19 cellular contexts compared by ENCODE assay signal in genomic region chr9:110538169-110538568, GRCh38. TPM values are rescaled to one million over a fixed set of nuclear protein-coding genes. Genes with fewer than 3 reads are reported as not detected.
DNase-seq lines count a peak whose midpoint lies in the region; ATAC-seq, FAIRE-seq and TF ChIP-seq lines count a peak whose summit lies in the region.
"Had no signal": no experiment of that assay in that cellular context is flagged by ENCODE, and none has a peak within 500 bp of the region (broad histone marks: within the 10 kb centered on the region; RNA-seq: fewer than 3 reads in every experiment).

No MANE protein-coding gene starts in this region.

- TF ChIP-seq CTCF in spleen (IDR thresholded peaks at IDR 0.05 in 8 of 11, conservative IDR thresholded peaks at IDR 0.05 in 3 of 11) = no peak

- no peak for TF ChIP-seq POLR2A in spleen (IDR thresholded peaks at IDR 0.05)

- no peak overlapping the region for H3K4me3 ChIP-seq in subcutaneous abdominal adipose tissue (ENCODE audit: low read depth in 1 of 5, low read length in 5 of 5)
- no peak overlapping the region for H3K4me3 ChIP-seq in spleen
- H3K4me3 ChIP-seq: skin epidermis, upper lobe of left lung had no signal

- H3K4me1 ChIP-seq in subcutaneous abdominal adipose tissue (ENCODE audit: control insufficient read depth in 5 of 5, insufficient read depth in 5 of 5, low read length in 5 of 5) (peaks cover 3 to 38% (median 19%) of the 10 kb centered on the region in 5 donors), spleen (no peaks in the 10 kb centered on the region)
- H3K4me1 ChIP-seq: upper lobe of left lung had no signal

- H3K27ac ChIP-seq in subcutaneous abdominal adipose tissue (ENCODE audit: low read depth, low read length) = peak overlapping the region; percentile 39
- peak overlapping the region in 2 of 8 donors; percentile 11 to 17 for H3K27ac ChIP-seq in spleen
- H3K27ac ChIP-seq: HL-60, KMS-11, upper lobe of left lung had no signal

- no peak overlapping the region for H3K4me3 Mint-ChIP-seq in activated T-cell treated with anti-CD3 and anti-CD28 coated beads, Interleukin-2, amount 50 U/mL, for 72 hours
- H3K4me3 Mint-ChIP-seq: activated CD8-positive, alpha-beta T cell treated with anti-CD3 and anti-CD28 coated beads, Interleukin-2, amount 10 ng/mL, durations not matched to agents 7 days and 5 days; activated naive CD8-positive, alpha-beta T cell treated with anti-CD3 and anti-CD28 coated beads, Interleukin-2, amount 50 U/mL, for 24 hours; CD4-positive, alpha-beta memory T cell; stimulated activated naive B cell treated with anti-CD40 and anti-IgM and Interleukin-4, amounts not matched to agents 10 μg/mL and 1 μg/mL and 100 μg/mL, for 72 hours; WTC11 had no signal

- no peaks in the 10 kb centered on the region for H3K4me1 Mint-ChIP-seq in activated T-cell treated with anti-CD3 and anti-CD28 coated beads, Interleukin-2, amount 50 U/mL, for 72 hours (ENCODE audit: low read depth)
- H3K4me1 Mint-ChIP-seq: activated naive CD8-positive, alpha-beta T cell treated with anti-CD3 and anti-CD28 coated beads, Interleukin-2, amount 50 U/mL, for 24 hours; CD4-positive, alpha-beta memory T cell; stimulated activated naive B cell treated with anti-CD40 and anti-IgM and Interleukin-4, amounts not matched to agents 10 μg/mL and 1 μg/mL and 100 μg/mL, for 72 hours; WTC11 had no signal

- no peaks in the 10 kb centered on the region for H3K27me3 Mint-ChIP-seq in activated T-cell treated with anti-CD3 and anti-CD28 coated beads, Interleukin-2, amount 50 U/mL, for 72 hours (ENCODE audit: low read depth)

- intact Hi-C loops in spleen (cut with DNase I; ENCODE audit: low total_unique reads) = no loop called here

- no peaks in the 10 kb centered on the region for H3K36me3 Mint-ChIP-seq in activated T-cell treated with anti-CD3 and anti-CD28 coated beads, Interleukin-2, amount 50 U/mL, for 72 hours (ENCODE audit: insufficient read depth in 2 of 2)
- H3K36me3 Mint-ChIP-seq: CD4-positive, alpha-beta memory T cell; stimulated activated naive B cell treated with anti-CD40 and anti-IgM and Interleukin-4, amounts not matched to agents 10 μg/mL and 1 μg/mL and 100 μg/mL, for 72 hours had no signal

- no peak for ATAC-seq in activated T-cell treated with anti-CD3 and anti-CD28 coated beads, Interleukin-2, amount 50 U/mL, for 72 hours (replicated peaks in 1 of 2)
- ATAC-seq: activated CD8-positive, alpha-beta T cell treated with anti-CD3 and anti-CD28 coated beads, Interleukin-2, amount 10 ng/mL, durations not matched to agents 7 days and 5 days; activated naive CD8-positive, alpha-beta T cell treated with anti-CD3 and anti-CD28 coated beads, Interleukin-2, amount 50 U/mL, for 24 hours; stimulated activated naive B cell treated with anti-CD40 and anti-IgM and Interleukin-4, amounts not matched to agents 10 μg/mL and 1 μg/mL and 100 μg/mL, for 72 hours; WTC11 had no signal

- peak; percentile 35 for DNase-seq in GM04504 (ENCODE audit: low read depth)
- peak; percentile 40 for DNase-seq in amniotic epithelial cell (ENCODE audit: low read depth)
- DNase-seq in fibroblast of the conjunctiva (ENCODE audit: low read depth) = peak; percentile 41
- no peak for DNase-seq in activated T-cell treated with anti-CD3 and anti-CD28 coated beads, Interleukin-2, amount 50 U/mL, for 72 hours
- DNase-seq in spleen = no peak
- DNase-seq in NCI-H1436 (lab: John Stamatoyannopoulos, UW) = no peak
- DNase-seq in HTR-8/SVneo (ENCODE audit: insufficient read length, low spot score) = no peak
- DNase-seq: activated CD8-positive, alpha-beta T cell treated with anti-CD3 and anti-CD28 coated beads, Interleukin-2, amount 10 ng/mL, durations not matched to agents 7 days and 5 days; activated naive CD8-positive, alpha-beta T cell treated with anti-CD3 and anti-CD28 coated beads, Interleukin-2, amount 50 U/mL, for 24 hours; CD4-positive, alpha-beta memory T cell; kidney; stimulated activated naive B cell treated with anti-CD40 and anti-IgM and Interleukin-4, amounts not matched to agents 10 μg/mL and 1 μg/mL and 100 μg/mL, for 72 hours; upper lobe of left lung had no signal

- no peaks in the 10 kb centered on the region for H3K27me3 ChIP-seq in subcutaneous abdominal adipose tissue (ENCODE audit: control insufficient read depth in 5 of 5, insufficient read depth in 4 of 5, low read length in 5 of 5)
- H3K27me3 ChIP-seq in spleen (replicated peaks in 1 of 7) = no peaks in the 10 kb centered on the region
- H3K27me3 ChIP-seq: upper lobe of left lung had no signal

- no peak overlapping the region for H3K27ac Mint-ChIP-seq in activated T-cell treated with anti-CD3 and anti-CD28 coated beads, Interleukin-2, amount 50 U/mL, for 72 hours
- H3K27ac Mint-ChIP-seq: activated CD8-positive, alpha-beta T cell treated with anti-CD3 and anti-CD28 coated beads, Interleukin-2, amount 10 ng/mL, durations not matched to agents 7 days and 5 days; activated naive CD8-positive, alpha-beta T cell treated with anti-CD3 and anti-CD28 coated beads, Interleukin-2, amount 50 U/mL, for 24 hours; CD4-positive, alpha-beta memory T cell; stimulated activated naive B cell treated with anti-CD40 and anti-IgM and Interleukin-4, amounts not matched to agents 10 μg/mL and 1 μg/mL and 100 μg/mL, for 72 hours; WTC11 had no signal

- H3K36me3 ChIP-seq in subcutaneous abdominal adipose tissue (ENCODE audit: control insufficient read depth in 5 of 5, insufficient read depth in 5 of 5, low read length in 5 of 5) (peaks cover 0 to 4% (median 0%) of the 10 kb centered on the region in 5 donors), spleen (no peaks in the 10 kb centered on the region)
- H3K36me3 ChIP-seq: upper lobe of left lung had no signal

- WGBS in spleen, 5 donors = 38 to 58% (median 41%) methylated on average over 2 of the region's 2 CpGs

- H3K9ac ChIP-seq in subcutaneous abdominal adipose tissue (ENCODE audit: low read length in 5 of 5) = peak overlapping the region in 1 of 5 donors; percentile 49
- H3K9ac ChIP-seq: KMS-11 had no signal

- peaks cover 0 to 4% of the 10 kb centered on the region in 2 donors for H3K9me3 Mint-ChIP-seq in activated T-cell treated with anti-CD3 and anti-CD28 coated beads, Interleukin-2, amount 50 U/mL, for 72 hours

- FAIRE-seq in HTR-8/SVneo (lab: Jason Lieb, UNC) = no peak

- H3K9me3 ChIP-seq in subcutaneous abdominal adipose tissue (ENCODE audit: control insufficient read depth in 5 of 5, low read length in 5 of 5) (peaks cover 0 to 2% (median 0%) of the 10 kb centered on the region in 5 donors), spleen (peaks cover 0 to 9% (median 0%) of the 10 kb centered on the region in 8 donors)
- H3K9me3 ChIP-seq: upper lobe of left lung had no signal

RNA-seq across cellular contexts. Expression of gene SVEP1, which starts 41.4 kb away (rescaled TPM):
- not detected for total RNA-seq in activated T-cell treated with anti-CD3 and anti-CD28 coated beads, Interleukin-2, amount 50 U/mL, for 72 hours
- total RNA-seq in spleen = 10 to 100 TPM; 19.7 to 44.9 (median 31.2) TPM
- polyA plus RNA-seq in spleen = 1 to 10 TPM in 2 of 3 donors, under 1 TPM in 1; 0.98 to 3.7 (median 2.9) TPM
- total RNA-seq: activated CD8-positive, alpha-beta T cell treated with anti-CD3 and anti-CD28 coated beads, Interleukin-2, amount 10 ng/mL, durations not matched to agents 7 days and 5 days; CD4-positive, alpha-beta memory T cell; T-helper 1 cell treated with Interleukin-12 subunit alpha and Interleukin-12 subunit beta and Interleukin-4 antibody, amounts not matched to agents 30 ng/mL and 1 ng/mL, for 36 hours had no signal
- polyA plus RNA-seq: CD4-positive, alpha-beta memory T cell had no signal

Comparison
In these comparisons a context has a peak if more than half of its experiments do, and no peak if none do; other contexts are left out.
1. DNase-seq: peak in GM04504 (single experiment), amniotic epithelial cell (single experiment) and fibroblast of the conjunctiva (single experiment); none in activated T-cell treated with anti-CD3 and anti-CD28 coated beads, Interleukin-2, amount 50 U/mL, for 72 hours (0 of 2), spleen (single experiment), NCI-H1436 (single experiment) and HTR-8/SVneo (single experiment).
2. RNA of gene SVEP1, which starts 41.4 kb away (total RNA-seq): 19.7 to 44.9 TPM in spleen; not detected in activated T-cell treated with anti-CD3 and anti-CD28 coated beads, Interleukin-2, amount 50 U/mL, for 72 hours; every median in the first group is over 10 times any median in the second.